ENCODE assay signal across 9 cellular contexts in genomic region chr11:34302046-34302921, GRCh38. TPM values are rescaled to one million over a fixed set of nuclear protein-coding genes. Genes with fewer than 3 reads are reported as not detected.
DNase-seq lines count a peak whose midpoint lies in the region; ATAC-seq and TF ChIP-seq lines count a peak whose summit lies in the region.
"Had no signal": no experiment of that assay in that cellular context is flagged by ENCODE, and none has a peak within 500 bp of the region (broad histone marks: within the 10 kb centered on the region; RNA-seq: fewer than 3 reads in every experiment).

No MANE protein-coding gene starts in this region.

- no peak overlapping the region for H3K18ac ChIP-seq in trophoblast cell (ENCODE audit: low read length)

- H4K12ac ChIP-seq in trophoblast cell (ENCODE audit: low read depth, low read length): no peak overlapping the region

- H3K23ac ChIP-seq in trophoblast cell (ENCODE audit: low read length): no peak overlapping the region

- H2AFZ ChIP-seq in trophoblast cell (ENCODE audit: insufficient read depth, low read length, poor library complexity): no peak overlapping the region

- no peak overlapping the region for H3K9ac ChIP-seq in trophoblast cell (ENCODE audit: low read length)

- no peak overlapping the region for H3K4me2 ChIP-seq in trophoblast cell (ENCODE audit: low read length)

- no CpG with 5 or more reads among the region's 4 CpGs for WGBS in trophoblast cell (ENCODE audit: extremely low coverage, insufficient coverage, insufficient read length)
- WGBS in testis, 2 donors: 80 to 92% methylated on average over 4 of the region's 4 CpGs

- H2BK5ac ChIP-seq in trophoblast cell (ENCODE audit: low read depth, low read length, poor library complexity): peak overlapping the region; percentile 17

- H3K27ac ChIP-seq in trophoblast cell (ENCODE audit: low read depth, low read length) (peak overlapping the region; percentile 46), coronary artery (no peak overlapping the region), testis (no peak overlapping the region)

- H3K9me3 ChIP-seq in trophoblast cell (ENCODE audit: insufficient read depth, low read depth, low read length) (no peaks in the 10 kb centered on the region), testis (no peaks in the 10 kb centered on the region)

- H4K8ac ChIP-seq in trophoblast cell (ENCODE audit: low read depth, low read length): no peak overlapping the region

- H2AK5ac ChIP-seq in trophoblast cell (ENCODE audit: low read length): no peak overlapping the region

- H2BK12ac ChIP-seq in trophoblast cell (ENCODE audit: low read length): no peak overlapping the region

- DNase-seq in trophoblast cell: peak in 1 of 2 donors; percentile 9
- DNase-seq in activated gamma-delta T cell (lab: John Stamatoyannopoulos, UW): no peak
- DNase-seq in cardiac septum (ENCODE audit: low spot score): no peak
- no peak for DNase-seq in coronary artery (ENCODE audit: low spot score)
- no peak for DNase-seq in testis
- DNase-seq: activated B cell treated with CpG ODN at 0.5 μM for 24 hours had no signal

- H3K27me3 ChIP-seq in trophoblast cell (ENCODE audit: insufficient read depth, low read length): no peaks in the 10 kb centered on the region
- no peaks in the 10 kb centered on the region for H3K27me3 ChIP-seq in testis

- no peaks in the 10 kb centered on the region for H3K79me2 ChIP-seq in trophoblast cell (ENCODE audit: control insufficient read depth, insufficient read depth, low read length, poor library complexity)

- H3K4me3 ChIP-seq in trophoblast cell (ENCODE audit: low read depth, low read length) (no peak overlapping the region), coronary artery (no peak overlapping the region), testis (no peak overlapping the region)

- H4K91ac ChIP-seq in trophoblast cell (ENCODE audit: low read depth, low read length): no peak overlapping the region

- no peak overlapping the region for H3K14ac ChIP-seq in trophoblast cell (ENCODE audit: low read length)

- H3K4ac ChIP-seq in trophoblast cell (ENCODE audit: low read depth, low read length): no peak overlapping the region

- TF ChIP-seq CTCF in coronary artery (IDR thresholded peaks at IDR 0.05) (no peak), testis (IDR thresholded peaks at IDR 0.05) (no peak)

- peak; percentile 74 for ATAC-seq in GM18873 (IDR thresholded peaks at IDR 0.05; ENCODE audit: low FRiP score, unreplicated experiment)
- ATAC-seq in HG02981 (IDR thresholded peaks at IDR 0.05; ENCODE audit: unreplicated experiment): peak; percentile 70
- peak; percentile 93 for ATAC-seq in SK-N-SH treated with all-trans-retinoic acid at 6 μM for 48 hours

- no peaks in the 10 kb centered on the region for H3K79me1 ChIP-seq in trophoblast cell (ENCODE audit: low read length)

- H3K4me1 ChIP-seq in trophoblast cell (ENCODE audit: control insufficient read depth in 1 of 2, insufficient read depth in 2 of 2, low read length in 2 of 2): peaks cover 11 to 15% of the 10 kb centered on the region in 2 experiments
- no peaks in the 10 kb centered on the region for H3K4me1 ChIP-seq in testis

- intact Hi-C loops in cardiac septum (cut with DNase I): no loop called here
- intact Hi-C loops in testis (cut with DNase I; ENCODE audit: low total_unique reads): no loop called here

- no peak for TF ChIP-seq POLR2A in testis (IDR thresholded peaks at IDR 0.05)

- no peaks in the 10 kb centered on the region for H3K36me3 ChIP-seq in trophoblast cell (ENCODE audit: control insufficient read depth in 1 of 2, insufficient read depth in 2 of 2, low read length in 2 of 2)
- H3K36me3 ChIP-seq in testis (ENCODE audit: low read depth, missing control alignments): no peaks in the 10 kb centered on the region

- no peak overlapping the region for H2BK120ac ChIP-seq in trophoblast cell (ENCODE audit: insufficient read depth, low read length, poor library complexity)

TF ChIP-seq in SK-N-SH treated with all-trans-retinoic acid at 6 μM for 48 hours, 23 proteins besides CTCF, POLR2A, EP300 and RAD21:
- TF ChIP-seq CSDC2 (CRISPR knock-in tag; IDR thresholded peaks at IDR 0.05) (no peak), BACH2 (CRISPR knock-in tag; IDR thresholded peaks at IDR 0.05; ENCODE audit: borderline replicate concordance) (no peak), ESRRG (CRISPR knock-in tag; IDR thresholded peaks at IDR 0.05) (no peak), TCF4 (CRISPR knock-in tag; IDR thresholded peaks at IDR 0.05; ENCODE audit: borderline replicate concordance) (no peak), SNAI2 (CRISPR knock-in tag; IDR thresholded peaks at IDR 0.05) (no peak)
TF ChIP-seq in SK-N-SH treated with all-trans-retinoic acid at 6 μM for 48 hours: peak in this region for 0.

RNA-seq across cellular contexts. Expression of gene ABTB2, which starts 55.5 kb away (rescaled TPM):
- 55.8 and 60.9 TPM in 2 replicates for polyA plus RNA-seq in trophoblast cell (2013)
- total RNA-seq in cardiac septum (27.9 TPM), testis (10 to 100 TPM in 1 of 2 donors, 1 to 10 TPM in 1; 5.8 to 12.1 TPM)
- 8.9 TPM for polyA plus RNA-seq in testis (ENCODE audit: insufficient read depth, low read depth, low replicate concordance)
